In the genomic region with DNA sequence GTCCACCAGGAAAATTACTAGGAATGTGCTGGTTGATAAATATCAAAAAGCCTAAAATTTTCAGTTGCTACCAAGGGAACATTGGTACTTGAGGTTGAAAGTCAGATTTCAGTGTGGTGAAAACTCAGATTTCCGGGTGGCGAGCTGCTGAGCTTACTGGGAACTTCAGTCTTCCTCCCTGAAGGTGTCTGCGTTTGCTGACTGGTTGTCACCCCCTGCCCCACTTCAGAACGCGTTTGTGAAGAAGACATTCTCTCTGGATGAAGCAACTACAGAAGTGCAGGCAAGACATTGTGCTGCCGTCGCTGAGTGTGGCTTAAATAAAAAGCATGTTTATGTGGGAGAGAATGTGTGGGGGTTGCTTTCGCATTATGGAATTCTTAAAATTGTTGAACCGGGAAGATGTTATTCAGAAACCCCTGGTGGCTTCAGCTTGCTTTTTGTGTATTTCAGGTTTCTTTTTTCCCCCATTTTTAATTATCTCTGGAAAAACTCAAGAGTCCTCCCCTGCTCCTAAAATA, we compare ENCODE assay signal across 1 cellular context.
TF ChIP-seq lines count a peak whose summit lies in the region.

No MANE protein-coding gene starts in this region.

TF ChIP-seq in IMR-90, 13 proteins besides CTCF, POLR2A, EP300 and RAD21 (continued from another document):
- TF ChIP-seq, protein P1, sequence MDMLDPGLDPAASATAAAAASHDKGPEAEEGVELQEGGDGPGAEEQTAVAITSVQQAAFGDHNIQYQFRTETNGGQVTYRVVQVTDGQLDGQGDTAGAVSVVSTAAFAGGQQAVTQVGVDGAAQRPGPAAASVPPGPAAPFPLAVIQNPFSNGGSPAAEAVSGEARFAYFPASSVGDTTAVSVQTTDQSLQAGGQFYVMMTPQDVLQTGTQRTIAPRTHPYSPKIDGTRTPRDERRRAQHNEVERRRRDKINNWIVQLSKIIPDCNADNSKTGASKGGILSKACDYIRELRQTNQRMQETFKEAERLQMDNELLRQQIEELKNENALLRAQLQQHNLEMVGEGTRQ (IDR thresholded peaks at IDR 0.05; ENCODE audit: low read depth, low read length), result no peak
- TF ChIP-seq, protein P2, sequence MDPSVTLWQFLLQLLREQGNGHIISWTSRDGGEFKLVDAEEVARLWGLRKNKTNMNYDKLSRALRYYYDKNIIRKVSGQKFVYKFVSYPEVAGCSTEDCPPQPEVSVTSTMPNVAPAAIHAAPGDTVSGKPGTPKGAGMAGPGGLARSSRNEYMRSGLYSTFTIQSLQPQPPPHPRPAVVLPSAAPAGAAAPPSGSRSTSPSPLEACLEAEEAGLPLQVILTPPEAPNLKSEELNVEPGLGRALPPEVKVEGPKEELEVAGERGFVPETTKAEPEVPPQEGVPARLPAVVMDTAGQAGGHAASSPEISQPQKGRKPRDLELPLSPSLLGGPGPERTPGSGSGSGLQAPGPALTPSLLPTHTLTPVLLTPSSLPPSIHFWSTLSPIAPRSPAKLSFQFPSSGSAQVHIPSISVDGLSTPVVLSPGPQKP (IDR thresholded peaks at IDR 0.05; ENCODE audit: borderline replicate concordance, low read depth, low read length), result no peak
- no peak for TF ChIP-seq BHLHE40 (IDR thresholded peaks at IDR 0.05; ENCODE audit: low read depth, low read length)
- TF ChIP-seq RCOR1 (IDR thresholded peaks at IDR 0.05; ENCODE audit: insufficient replicate concordance, low read length), result no peak
- no peak for TF ChIP-seq NFE2L2 (IDR thresholded peaks at IDR 0.05; ENCODE audit: low read depth, low read length)
- TF ChIP-seq CEBPB (IDR thresholded peaks at IDR 0.05; ENCODE audit: low read depth, low read length), result no peak
- no peak for TF ChIP-seq MXI1 (IDR thresholded peaks at IDR 0.05; ENCODE audit: borderline replicate concordance, low read depth, low read length)
- TF ChIP-seq RFX5 (IDR thresholded peaks at IDR 0.05; ENCODE audit: low read depth, low read length), result no peak
- no peak for TF ChIP-seq FOS (IDR thresholded peaks at IDR 0.05; ENCODE audit: low read depth, low read length)
- TF ChIP-seq MAZ (IDR thresholded peaks at IDR 0.05; ENCODE audit: borderline replicate concordance, low read depth, low read length), result no peak
TF ChIP-seq in IMR-90: peak in this region for 0.
